11 cellular contexts compared by ENCODE assay signal in genomic region chr2:218894168-218895157, GRCh38. TPM values are rescaled to one million over a fixed set of nuclear protein-coding genes. Genes with fewer than 3 reads are reported as not detected.
DNase-seq lines count a peak whose midpoint lies in the region; ATAC-seq and FAIRE-seq lines count a peak whose summit lies in the region.
"Had no signal": no experiment of that assay in that cellular context is flagged by ENCODE, and none has a peak within 500 bp of the region (broad histone marks: within the 10 kb centered on the region; RNA-seq: fewer than 3 reads in every experiment).

No MANE protein-coding gene starts in this region.

- H3K27ac Mint-ChIP-seq in activated CD8-positive, alpha-beta T cell treated with anti-CD3 and anti-CD28 coated beads, Interleukin-2, amount 10 ng/mL, durations not matched to agents 7 days and 5 days: peak overlapping the region; percentile 76
- peak overlapping the region; percentile 99 for H3K27ac Mint-ChIP-seq in memory B cell

- H3K4me3 ChIP-seq in small intestine (ENCODE audit: low read depth in 1 of 2, low read length in 2 of 2): no peak overlapping the region
- H3K4me3 ChIP-seq: SJSA1 had no signal

- peaks cover 58% of the 10 kb centered on the region for H3K4me1 Mint-ChIP-seq in activated CD8-positive, alpha-beta T cell treated with anti-CD3 and anti-CD28 coated beads, Interleukin-2, amount 10 ng/mL, durations not matched to agents 7 days and 5 days (ENCODE audit: low read depth)
- H3K4me1 Mint-ChIP-seq in memory B cell: peaks cover 41% of the 10 kb centered on the region

- H3K4me1 ChIP-seq in small intestine (ENCODE audit: control insufficient read depth in 2 of 2, insufficient read depth in 1 of 2, low read depth in 1 of 2, low read length in 1 of 2): no peaks in the 10 kb centered on the region

- FAIRE-seq in GM19239 (lab: Jason Lieb, UNC) (peak; percentile 62), small intestine (lab: Jason Lieb, UNC) (no peak)

- H3K36me3 ChIP-seq in small intestine (ENCODE audit: control insufficient read depth in 2 of 2, insufficient read depth in 2 of 2, low read length in 2 of 2): no peaks in the 10 kb centered on the region
- H3K36me3 ChIP-seq: SJSA1 had no signal

- ATAC-seq in activated CD8-positive, alpha-beta T cell treated with anti-CD3 and anti-CD28 coated beads, Interleukin-2, amount 10 ng/mL, durations not matched to agents 7 days and 5 days: no peak
- no peak for ATAC-seq in memory B cell (ENCODE audit: low read depth)
- ATAC-seq in GM18517 (IDR thresholded peaks at IDR 0.05; ENCODE audit: unreplicated experiment): no peak
- no peak for ATAC-seq in GM19452 (IDR thresholded peaks at IDR 0.05; ENCODE audit: unreplicated experiment)

- H3K9me3 ChIP-seq in small intestine (ENCODE audit: control insufficient read depth, low read depth): no peaks in the 10 kb centered on the region

- WGBS in small intestine, 3 donors: 34 to 61% (median 61%) methylated on average over 16 of the region's 16 CpGs

- H3K9me3 Mint-ChIP-seq in activated CD8-positive, alpha-beta T cell treated with anti-CD3 and anti-CD28 coated beads, Interleukin-2, amount 10 ng/mL, durations not matched to agents 7 days and 5 days (ENCODE audit: insufficient read depth): no peaks in the 10 kb centered on the region
- no peaks in the 10 kb centered on the region for H3K9me3 Mint-ChIP-seq in memory B cell

- no peaks in the 10 kb centered on the region for H3K36me3 Mint-ChIP-seq in activated CD8-positive, alpha-beta T cell treated with anti-CD3 and anti-CD28 coated beads, Interleukin-2, amount 10 ng/mL, durations not matched to agents 7 days and 5 days (ENCODE audit: low read depth)
- H3K36me3 Mint-ChIP-seq in memory B cell: peaks cover 2% of the 10 kb centered on the region

- CTCF ChIA-PET in activated CD8-positive, alpha-beta T cell treated with anti-CD3 and anti-CD28 coated beads, Interleukin-2, amount 10 ng/mL, durations not matched to agents 7 days and 5 days (lab: Charles Lee): interaction anchor here (2.5 to 10.3 kb wide), 2 partner anchors 15 to 16 kb away, joined by 12 to 930 read pairs; partner anchors contain the start of gene WNT10A

- peaks cover 54% of the 10 kb centered on the region for H3K27me3 Mint-ChIP-seq in activated CD8-positive, alpha-beta T cell treated with anti-CD3 and anti-CD28 coated beads, Interleukin-2, amount 10 ng/mL, durations not matched to agents 7 days and 5 days (ENCODE audit: low read depth)
- H3K27me3 Mint-ChIP-seq in memory B cell: no peaks in the 10 kb centered on the region

- POLR2A ChIA-PET in activated CD8-positive, alpha-beta T cell treated with anti-CD3 and anti-CD28 coated beads, Interleukin-2, amount 10 ng/mL, durations not matched to agents 7 days and 5 days (lab: Charles Lee): interaction anchor here (2.6 to 4.2 kb wide), 3 partner anchors 11 to 15 kb away, joined by 9 to 31 read pairs (median 14); partner anchors contain the start of gene WNT10A

- peak; percentile 70 for DNase-seq in COLO668 (lab: John Stamatoyannopoulos, UW; ENCODE audit: unreplicated experiment)
- DNase-seq in GM19239 (ENCODE audit: insufficient read length, low spot score): no peak
- DNase-seq in activated CD8-positive, alpha-beta T cell treated with anti-CD3 and anti-CD28 coated beads, Interleukin-2, amount 10 ng/mL, durations not matched to agents 7 days and 5 days: no peak
- peak in 1 of 2 donors; percentile 22 for DNase-seq in memory B cell (ENCODE audit: low spot score in 2 of 2)
- DNase-seq in NCI-H146 treated with DMSO at 0.1 percent for 48 hours (lab: John Stamatoyannopoulos, UW; ENCODE audit: unreplicated experiment): no peak
- DNase-seq in small intestine: no peak
- DNase-seq: NCI-H1105 had no signal

- H3K27ac ChIP-seq in small intestine (ENCODE audit: low read depth in 1 of 2, low read length in 1 of 2): no peak overlapping the region
- H3K27ac ChIP-seq: SJSA1 had no signal

- H3K27me3 ChIP-seq in small intestine (ENCODE audit: control insufficient read depth in 2 of 2, insufficient read depth in 2 of 2, low read length in 2 of 2): peaks cover 0 to 6% of the 10 kb centered on the region in 2 donors

- H3K4me3 Mint-ChIP-seq in activated CD8-positive, alpha-beta T cell treated with anti-CD3 and anti-CD28 coated beads, Interleukin-2, amount 10 ng/mL, durations not matched to agents 7 days and 5 days: no peak overlapping the region
- peak overlapping the region; percentile 69 for H3K4me3 Mint-ChIP-seq in memory B cell

RNA-seq across cellular contexts. Expression of gene WNT10A, which starts 13.8 kb away (rescaled TPM):
- total RNA-seq in activated CD8-positive, alpha-beta T cell treated with anti-CD3 and anti-CD28 coated beads, Interleukin-2, amount 10 ng/mL, durations not matched to agents 7 days and 5 days: not detected
- 1 to 10 TPM in 1 of 3 donors, under 1 TPM in 1, not detected in 1; 0.37 to 2.4 TPM for polyA plus RNA-seq in small intestine
- total RNA-seq: osteocyte, SJSA1 had no signal

RNA-seq across cellular contexts. Expression of gene WNT6, which starts 34.9 kb away (rescaled TPM):
- not detected for total RNA-seq in activated CD8-positive, alpha-beta T cell treated with anti-CD3 and anti-CD28 coated beads, Interleukin-2, amount 10 ng/mL, durations not matched to agents 7 days and 5 days
- 1 to 10 TPM in 1 of 3 donors, not detected in 2; 1.8 TPM for polyA plus RNA-seq in small intestine
- total RNA-seq: SJSA1 had no signal
